In genomic region chr5:42590566-42590965, GRCh38 we compare ENCODE assay signal across 31 cellular contexts.
DNase-seq lines count a peak whose midpoint lies in the region; ATAC-seq, FAIRE-seq and TF ChIP-seq lines count a peak whose summit lies in the region.
"Had no signal": no experiment of that assay in that cellular context is flagged by ENCODE, and none has a peak within 500 bp of the region (broad histone marks: within the 10 kb centered on the region; RNA-seq: fewer than 3 reads in every experiment).

No MANE protein-coding gene starts in this region.

- no peak for TF ChIP-seq POLR2A in HepG2 (IDR thresholded peaks at IDR 0.05; ENCODE audit: insufficient read depth in 1 of 2, low read depth in 2 of 2, low read length in 2 of 2)

- no peaks in the 10 kb centered on the region for H3K36me3 Mint-ChIP-seq in type B pancreatic cell
- H3K36me3 Mint-ChIP-seq: CD4-positive, alpha-beta memory T cell; naive thymus-derived CD8-positive, alpha-beta T cell had no signal

- FAIRE-seq in HepG2 (lab: Jason Lieb, UNC), result no peak
- FAIRE-seq: GM12891, H54 had no signal

- no peaks in the 10 kb centered on the region for H3K27me3 Mint-ChIP-seq in type B pancreatic cell

- H3K27ac ChIP-seq in liver (ENCODE audit: low read depth in 1 of 2, low read length in 2 of 2), result no peak overlapping the region
- H3K27ac ChIP-seq in HepG2 (ENCODE audit: extremely low read length, insufficient read depth, low read length), result no peak overlapping the region
- H3K27ac ChIP-seq in right cardiac atrium (ENCODE audit: low read length), result peak overlapping the region; percentile 56
- peak overlapping the region; percentile 74 for H3K27ac ChIP-seq in psoas muscle
- H3K27ac ChIP-seq: brain microvascular endothelial cell, epithelial cell of prostate had no signal

- H3K4me1 Mint-ChIP-seq in type B pancreatic cell (ENCODE audit: unreplicated experiment), result peaks cover 27% of the 10 kb centered on the region
- H3K4me1 Mint-ChIP-seq: activated CD4-positive, alpha-beta T cell treated with anti-CD3 and anti-CD28 coated beads, Interleukin-2, amount 10 ng/mL, durations not matched to agents 7 days and 5 days had no signal

- H3K79me2 ChIP-seq in HepG2 (ENCODE audit: insufficient read depth, low read length), result no peaks in the 10 kb centered on the region

- DNase-seq in HepG2 (ENCODE audit: low spot score), result no peak
- DNase-seq in right cardiac atrium, result no peak
- no peak for DNase-seq in psoas muscle
- DNase-seq in type B pancreatic cell (ENCODE audit: extremely low spot score, unreplicated experiment), result no peak
- DNase-seq in Ammon's horn (ENCODE audit: low spot score), result no peak
- DNase-seq in stimulated activated naive CD8-positive, alpha-beta T cell treated with anti-CD3 and anti-CD28 coated beads, Interleukin-15, Interleukin-2, amounts not matched to agents 100 U/mL and 50 U/mL, for 24 hours, result no peak
- DNase-seq: 8988T; activated CD4-positive, alpha-beta T cell treated with anti-CD3 and anti-CD28 coated beads, Interleukin-2, amount 10 ng/mL, durations not matched to agents 7 days and 5 days; activated naive CD4-positive, alpha-beta T cell treated with anti-CD3 and anti-CD28 coated beads for 36 hours; activated T-cell treated with anti-CD3 and anti-CD28 coated beads, Interleukin-2, amount 50 U/mL, for 72 hours; amniotic stem cell; brain microvascular endothelial cell; CD4-positive, alpha-beta memory T cell; DMS 273 treated with DMSO at 0.1 percent for 48 hours; effector CD8-positive, alpha-beta T cell; EL; naive thymus-derived CD8-positive, alpha-beta T cell; NCI-H1417; NCI-H2029 treated with DMSO at 0.1 percent for 48 hours; NCI-H526 treated with DMSO at 0.1 percent for 48 hours; SIG-M5; stimulated activated CD4-positive, alpha-beta T cell treated with anti-CD3 and anti-CD28 coated beads, Interleukin-15, amount 100 ng/mL, for 24 hours; stimulated activated naive CD4-positive, alpha-beta T cell treated with Interleukin-2 at 50 U/mL for 16 hours; T1000 had no signal

- H3K4me2 ChIP-seq in HepG2 (ENCODE audit: low read depth, low read length), result no peak overlapping the region

- no peak overlapping the region for H3K4me3 ChIP-seq in liver (ENCODE audit: low read depth in 1 of 3, low read length in 3 of 3)
- H3K4me3 ChIP-seq in HepG2 (replicated peaks in 1 of 3; ENCODE audit: insufficient read depth in 1 of 3, low read depth in 2 of 3, low read length in 3 of 3), result no peak overlapping the region
- peak overlapping the region; percentile 7 for H3K4me3 ChIP-seq in right cardiac atrium (ENCODE audit: low read length)
- H3K4me3 ChIP-seq in psoas muscle, result peak overlapping the region; percentile 35
- H3K4me3 ChIP-seq: thyroid gland had no signal

- TF ChIP-seq CTCF in liver (IDR thresholded peaks at IDR 0.05; ENCODE audit: low read depth, low read length, missing input control) (no peak), HepG2 (CRISPR knock-in tag; IDR thresholded peaks at IDR 0.05) (no peak), psoas muscle (IDR thresholded peaks at IDR 0.05) (no peak), type B pancreatic cell (conservative IDR thresholded peaks at IDR 0.05) (no peak)

- POLR2A ChIA-PET in HepG2 (lab: Yijun Ruan, JAX), result no interaction called here

- H3K9me3 ChIP-seq in liver (ENCODE audit: control insufficient read depth in 4 of 4, low read length in 3 of 4) (no peaks in the 10 kb centered on the region), HepG2 (ENCODE audit: low read length) (no peaks in the 10 kb centered on the region), right cardiac atrium (ENCODE audit: control insufficient read depth, low read length) (no peaks in the 10 kb centered on the region), psoas muscle (no peaks in the 10 kb centered on the region)
- H3K9me3 ChIP-seq: thyroid gland had no signal

- no peaks in the 10 kb centered on the region for H3K9me3 Mint-ChIP-seq in type B pancreatic cell
- H3K9me3 Mint-ChIP-seq: activated CD4-positive, alpha-beta T cell treated with anti-CD3 and anti-CD28 coated beads, Interleukin-2, amount 10 ng/mL, durations not matched to agents 7 days and 5 days; activated naive CD4-positive, alpha-beta T cell treated with anti-CD3 and anti-CD28 coated beads for 36 hours; activated T-cell treated with anti-CD3 and anti-CD28 coated beads, Interleukin-2, amount 50 U/mL, for 72 hours; naive thymus-derived CD8-positive, alpha-beta T cell had no signal

- no peak for TF ChIP-seq RAD21 in liver (IDR thresholded peaks at IDR 0.05)
- TF ChIP-seq RAD21 in HepG2 (CRISPR knock-in tag; IDR thresholded peaks at IDR 0.05), result no peak

- no TSS peak for BruUV-seq in HepG2 (replicated peaks; lab: Mats Ljungman, UMichigan)

- H2AFZ ChIP-seq in HepG2 (ENCODE audit: low read length), result no peak overlapping the region

- CTCF ChIA-PET in HepG2 (lab: Yijun Ruan, JAX; ENCODE audit: low intra/inter-chr PET ratio, low total read pairs), result no interaction called here

- no peaks in the 10 kb centered on the region for H3K27me3 ChIP-seq in liver (ENCODE audit: control insufficient read depth in 4 of 4, insufficient read depth in 4 of 4, low read length in 3 of 4)
- no peaks in the 10 kb centered on the region for H3K27me3 ChIP-seq in HepG2 (ENCODE audit: control insufficient read depth in 1 of 2, insufficient read depth in 2 of 2, low read length in 2 of 2)
- no peaks in the 10 kb centered on the region for H3K27me3 ChIP-seq in right cardiac atrium (ENCODE audit: control insufficient read depth, insufficient read depth)
- H3K27me3 ChIP-seq in psoas muscle (ENCODE audit: insufficient read depth in 3 of 3, low read length in 2 of 3), result no peaks in the 10 kb centered on the region
- H3K27me3 ChIP-seq: brain microvascular endothelial cell, thyroid gland had no signal

- H3K4me3 Mint-ChIP-seq in type B pancreatic cell, result no peak overlapping the region
- H3K4me3 Mint-ChIP-seq: activated CD4-positive, alpha-beta T cell treated with anti-CD3 and anti-CD28 coated beads, Interleukin-2, amount 10 ng/mL, durations not matched to agents 7 days and 5 days; activated naive CD4-positive, alpha-beta T cell treated with anti-CD3 and anti-CD28 coated beads for 36 hours; activated T-cell treated with anti-CD3 and anti-CD28 coated beads, Interleukin-2, amount 50 U/mL, for 72 hours; CD4-positive, alpha-beta memory T cell; naive thymus-derived CD8-positive, alpha-beta T cell had no signal

- TF ChIP-seq EP300 in HepG2 (IDR thresholded peaks at IDR 0.05; ENCODE audit: low read depth in 2 of 2, low read length in 2 of 2), result no peak
- TF ChIP-seq EP300 in HepG2 (CRISPR knock-in tag; IDR thresholded peaks at IDR 0.05; ENCODE audit: borderline replicate concordance), result no peak

- H3K4me1 ChIP-seq in liver (ENCODE audit: control insufficient read depth in 4 of 4, insufficient read depth in 4 of 4, low read length in 3 of 4), result peaks cover 5 to 50% (median 38%) of the 10 kb centered on the region in 4 donors
- H3K4me1 ChIP-seq in HepG2 (ENCODE audit: insufficient read depth, low read length), result no peaks in the 10 kb centered on the region
- peaks cover 8% of the 10 kb centered on the region for H3K4me1 ChIP-seq in right cardiac atrium (ENCODE audit: control insufficient read depth, insufficient read depth, low read length)
- H3K4me1 ChIP-seq in psoas muscle, result peaks cover 78% of the 10 kb centered on the region

- no peaks in the 10 kb centered on the region for H4K20me1 ChIP-seq in HepG2 (ENCODE audit: insufficient read depth, low read length)

- ATAC-seq in HepG2, result no peak
- peak in 1 of 2 donors; percentile 4 for ATAC-seq in right cardiac atrium
- peak; percentile 57 to 65 (median 61) for ATAC-seq in psoas muscle
- ATAC-seq in GM18867 (IDR thresholded peaks at IDR 0.05; ENCODE audit: unreplicated experiment), result no peak
- no peak for ATAC-seq in stimulated activated naive CD8-positive, alpha-beta T cell treated with anti-CD3 and anti-CD28 coated beads, Interleukin-15, Interleukin-2, amounts not matched to agents 100 U/mL and 50 U/mL, for 24 hours
- ATAC-seq: activated T-cell treated with anti-CD3 and anti-CD28 coated beads, Interleukin-2, amount 50 U/mL, for 72 hours; naive thymus-derived CD8-positive, alpha-beta T cell; Panc1 had no signal

- in situ Hi-C loops in HepG2 (cut with HindIII; ENCODE audit: extremely low pct_ligation_motif_present, low pct_unique_long_range_greater_than_20kb), result loop anchor here (25.0 kb wide), 1 partner anchor 728 kb away; the partner anchor contains the start of gene OXCT1

- intact Hi-C loops in HepG2 (cut with micrococcal nuclease; ENCODE audit: unreplicated experiment), result loop anchor here (10.0 kb wide), 1 partner anchor 294 kb away; no protein-coding TSS in a partner anchor
- intact Hi-C loops in right cardiac atrium (cut with DNase I), result no loop called here
- intact Hi-C loops in psoas muscle (cut with DNase I), result loop anchor here in 1 of 2 donors (5.0 kb wide), 1 partner anchor 67 kb away; no protein-coding TSS in a partner anchor

- H3K36me3 ChIP-seq in liver (ENCODE audit: control insufficient read depth in 4 of 4, insufficient read depth in 3 of 4, low read depth in 1 of 4, low read length in 3 of 4) (peaks cover 0 to 9% (median 0%) of the 10 kb centered on the region in 4 donors), HepG2 (replicated peaks in 1 of 2; ENCODE audit: control insufficient read depth in 1 of 2, insufficient read depth in 2 of 2, low read length in 2 of 2) (no peaks in the 10 kb centered on the region), psoas muscle (ENCODE audit: insufficient read depth in 1 of 2, low read depth in 1 of 2) (no peaks in the 10 kb centered on the region)
- H3K36me3 ChIP-seq: brain microvascular endothelial cell, thyroid gland had no signal

- H3K27ac Mint-ChIP-seq in type B pancreatic cell, result peak overlapping the region; percentile 67
- H3K27ac Mint-ChIP-seq: activated CD4-positive, alpha-beta T cell treated with anti-CD3 and anti-CD28 coated beads, Interleukin-2, amount 10 ng/mL, durations not matched to agents 7 days and 5 days; activated naive CD4-positive, alpha-beta T cell treated with anti-CD3 and anti-CD28 coated beads for 36 hours; activated T-cell treated with anti-CD3 and anti-CD28 coated beads, Interleukin-2, amount 50 U/mL, for 72 hours; naive thymus-derived CD8-positive, alpha-beta T cell had no signal

- H3K9ac ChIP-seq in liver (ENCODE audit: low read depth in 1 of 2, low read length in 2 of 2) (no peak overlapping the region), HepG2 (ENCODE audit: insufficient read depth, low read depth, low read length) (no peak overlapping the region)

TF ChIP-seq in liver, 16 proteins besides CTCF, POLR2A, EP300 and RAD21:
- TF ChIP-seq JUND (IDR thresholded peaks at IDR 0.05) (no peak), FOXA2 (IDR thresholded peaks at IDR 0.05) (peak; percentile 48)

TF ChIP-seq in HepG2, 621 proteins besides CTCF, POLR2A, EP300 and RAD21 (continues in another document):
- TF ChIP-seq HOXA3 (CRISPR knock-in tag; IDR thresholded peaks at IDR 0.05), result no peak

Comparison
In these comparisons a context has a peak if more than half of its experiments do, and no peak if none do; other contexts are left out.
1. H3K27ac ChIP-seq: peak in right cardiac atrium (single experiment) and psoas muscle (single experiment); none in liver (0 of 2) and HepG2 (single experiment).
2. H3K4me3 ChIP-seq: peak in right cardiac atrium (single experiment) and psoas muscle (single experiment); none in liver (0 of 3) and HepG2 (0 of 3).
3. ATAC-seq: peak in psoas muscle (4 of 4); none in HepG2 (single experiment), GM18867 (single experiment) and stimulated activated naive CD8-positive, alpha-beta T cell treated with anti-CD3 and anti-CD28 coated beads, Interleukin-15, Interleukin-2, amounts not matched to agents 100 U/mL and 50 U/mL, for 24 hours (single experiment).